Comparison of ENCODE assay signal across 12 cellular contexts in genomic region chr5:93891491-93892480, GRCh38.
DNase-seq lines count a peak whose midpoint lies in the region; ATAC-seq and TF ChIP-seq lines count a peak whose summit lies in the region.
"Had no signal": no experiment of that assay in that cellular context is flagged by ENCODE, and none has a peak within 500 bp of the region (broad histone marks: within the 10 kb centered on the region; RNA-seq: fewer than 3 reads in every experiment).

No MANE protein-coding gene starts in this region.

- H2AFZ ChIP-seq in IMR-90 (replicated peaks; ENCODE audit: low read length, poor library complexity) = no peak overlapping the region
- H2AFZ ChIP-seq in SK-N-SH (ENCODE audit: low read depth) = no peak overlapping the region

- H3K56ac ChIP-seq in IMR-90 (ENCODE audit: extremely low read depth, insufficient read depth, low read length) = no peak overlapping the region

- no peaks in the 10 kb centered on the region for H3K36me3 Mint-ChIP-seq in nephron progenitor cell (ENCODE audit: low read depth)

- no peaks in the 10 kb centered on the region; a peak in 1 of 4 replicates for H3K79me1 ChIP-seq in IMR-90 (ENCODE audit: low read depth in 1 of 2, low read length in 2 of 2)

- no peaks in the 10 kb centered on the region for H3K9me3 Mint-ChIP-seq in nephron progenitor cell

- H3K27ac Mint-ChIP-seq in nephron progenitor cell = peak overlapping the region; percentile 95

- no peaks in the 10 kb centered on the region for H3K4me1 ChIP-seq in IMR-90 (ENCODE audit: control insufficient read depth, insufficient read depth, low read length)
- H3K4me1 ChIP-seq in SK-N-SH (ENCODE audit: control insufficient read depth in 1 of 2, insufficient read depth in 2 of 2, low read depth in 1 of 2, low read length in 1 of 2) = peaks cover 0 to 22% of the 10 kb centered on the region in 2 experiments; a peak in 2 of 4 replicates
- H3K4me1 ChIP-seq: BLaER1, right atrium auricular region had no signal

- H3K4me2 ChIP-seq in IMR-90 (ENCODE audit: low read depth, low read length) (no peak overlapping the region), SK-N-SH (no peak overlapping the region)
- H3K4me2 ChIP-seq: BLaER1 had no signal

- no peaks in the 10 kb centered on the region for H3K9me2 ChIP-seq in SK-N-SH

- no peaks in the 10 kb centered on the region for H3K9me1 ChIP-seq in IMR-90 (ENCODE audit: insufficient read depth, low read length)

- no peak for DNase-seq in IMR-90
- DNase-seq in NCI-H2029 (lab: John Stamatoyannopoulos, UW) = peak; percentile 91
- no peak for DNase-seq in SK-N-SH
- DNase-seq in nephron progenitor cell = no peak
- DNase-seq in stimulated activated CD8-positive, alpha-beta memory T cell treated with anti-CD3 and anti-CD28 coated beads, Interleukin-4, amount 100 ng/mL, for 48 hours = no peak
- no peak for DNase-seq in HUDEP-2 (lab: John Stamatoyannopoulos, UW; ENCODE audit: unreplicated experiment in 76 of 76)
- DNase-seq in activated T-cell treated with anti-CD3 and anti-CD28 coated beads for 4 hours = no peak
- DNase-seq in C1 segment of cervical spinal cord (lab: John Stamatoyannopoulos, UW) = no peak
- DNase-seq: activated T-cell treated with anti-CD3 and anti-CD28 coated beads, Interleukin-2, amount 50 U/mL, for 1 hour; GDM1 had no signal

- H2AK9ac ChIP-seq in IMR-90 (replicated peaks; ENCODE audit: low read depth, low read length, poor library complexity) = no peak overlapping the region

- H3K18ac ChIP-seq in IMR-90 (ENCODE audit: low read depth, low read length) = no peak overlapping the region

- no peak for TF ChIP-seq POLR2A in IMR-90 (IDR thresholded peaks at IDR 0.05; ENCODE audit: low read depth, low read length)

- H3K4me3 ChIP-seq in IMR-90 (ENCODE audit: insufficient read depth, low read depth, low read length) (no peak overlapping the region), SK-N-SH (ENCODE audit: low read depth in 2 of 2, low read length in 1 of 2) (no peak overlapping the region)
- H3K4me3 ChIP-seq: BLaER1, right atrium auricular region had no signal

- H3K9ac ChIP-seq in IMR-90 (ENCODE audit: low read depth, low read length) (no peak overlapping the region), SK-N-SH (no peak overlapping the region)
- H3K9ac ChIP-seq: BLaER1 had no signal

- H3K27me3 ChIP-seq in IMR-90 (ENCODE audit: control insufficient read depth, insufficient read depth, low read length) (no peaks in the 10 kb centered on the region), SK-N-SH (ENCODE audit: insufficient read depth) (no peaks in the 10 kb centered on the region)
- H3K27me3 ChIP-seq: BLaER1, right atrium auricular region had no signal

- no peak overlapping the region for H3K4me3 Mint-ChIP-seq in nephron progenitor cell

- no peak overlapping the region for H3K23ac ChIP-seq in IMR-90 (ENCODE audit: low read depth, low read length)

- TF ChIP-seq RAD21 in IMR-90 (IDR thresholded peaks at IDR 0.05; ENCODE audit: low read length) = no peak
- TF ChIP-seq RAD21 in SK-N-SH (IDR thresholded peaks at IDR 0.05; ENCODE audit: low read length) = no peak

- no peak overlapping the region for H3K4ac ChIP-seq in IMR-90 (ENCODE audit: low read depth, low read length)

- POLR2A ChIA-PET in IMR-90 (lab: Charles Lee; ENCODE audit: unreplicated experiment) (no interaction called here), SK-N-SH (lab: Yijun Ruan, JAX) (no interaction called here)

- in situ Hi-C loops in IMR-90 (cut with MboI; ENCODE audit: low sequenced_read_pairs) = no loop called here

- H4K20me1 ChIP-seq in IMR-90 (ENCODE audit: insufficient read depth, low read length) = no peaks in the 10 kb centered on the region
- no peaks in the 10 kb centered on the region for H4K20me1 ChIP-seq in SK-N-SH (ENCODE audit: insufficient read depth)
- H4K20me1 ChIP-seq: BLaER1 had no signal

- no peak overlapping the region for H4K5ac ChIP-seq in IMR-90 (ENCODE audit: low read depth, low read length)

- no peak overlapping the region for H3K14ac ChIP-seq in IMR-90 (replicated peaks; ENCODE audit: low read depth, low read length)

- no peaks in the 10 kb centered on the region for H3K27me3 Mint-ChIP-seq in nephron progenitor cell (ENCODE audit: low read depth, poor library complexity)

- H3K9me3 ChIP-seq in IMR-90 (ENCODE audit: control insufficient read depth, insufficient read depth, low read length) (no peaks in the 10 kb centered on the region), SK-N-SH (no peaks in the 10 kb centered on the region)
- H3K9me3 ChIP-seq: BLaER1, right atrium auricular region had no signal

- H2BK120ac ChIP-seq in IMR-90 (ENCODE audit: low read depth, low read length) = no peak overlapping the region

- H3K36me3 ChIP-seq in IMR-90 (ENCODE audit: control insufficient read depth, insufficient read depth, low read length) (no peaks in the 10 kb centered on the region), SK-N-SH (replicated peaks in 1 of 2; ENCODE audit: control insufficient read depth in 1 of 2, insufficient read depth in 2 of 2, low read length in 1 of 2) (no peaks in the 10 kb centered on the region)
- H3K36me3 ChIP-seq: BLaER1, right atrium auricular region had no signal

- whole genome bisulfite sequencing in IMR-90 (ENCODE audit: extremely low coverage in 2 of 2, insufficient read length in 1 of 2), 2 experiments = no CpG with 5 or more reads among the region's 4 CpGs
- 72% methylated on average over 4 of the region's 4 CpGs for WGBS in SK-N-SH (ENCODE audit: low lambda C conversion rate)

- H3K27ac ChIP-seq in IMR-90 (ENCODE audit: insufficient read depth, low read length) = no peak overlapping the region
- peak overlapping the region in 1 of 2 experiments; percentile 63; a peak in 2 of 4 replicates for H3K27ac ChIP-seq in SK-N-SH (ENCODE audit: low read depth in 2 of 2, low read length in 1 of 2)
- H3K27ac ChIP-seq: BLaER1, right atrium auricular region had no signal

- no peaks in the 10 kb centered on the region for H3K79me2 ChIP-seq in SK-N-SH (ENCODE audit: insufficient read depth)

- H4K91ac ChIP-seq in IMR-90 (ENCODE audit: insufficient read depth, low read depth, low read length) = no peak overlapping the region

- H2BK15ac ChIP-seq in IMR-90 (ENCODE audit: low read depth, low read length) = no peak overlapping the region

- no peaks in the 10 kb centered on the region for H3F3A ChIP-seq in SK-N-SH (replicated peaks; ENCODE audit: insufficient read depth)

- dilution Hi-C loops in IMR-90 (cut with HindIII; ENCODE audit: low sequenced_read_pairs, unreplicated experiment) = no loop called here

- TF ChIP-seq CTCF in IMR-90 (conservative IDR thresholded peaks at IDR 0.05; ENCODE audit: low read depth, low read length) (no peak), SK-N-SH (IDR thresholded peaks at IDR 0.05) (no peak), nephron progenitor cell (IDR thresholded peaks at IDR 0.05) (no peak)

- peaks cover 62% of the 10 kb centered on the region for H3K4me1 Mint-ChIP-seq in nephron progenitor cell

- H2BK5ac ChIP-seq in IMR-90 (ENCODE audit: low read depth, low read length, poor library complexity, severe bottlenecking) = no peak overlapping the region

- no peak for TF ChIP-seq EP300 in SK-N-SH (IDR thresholded peaks at IDR 0.05; ENCODE audit: borderline replicate concordance in 1 of 2, low read depth in 1 of 2, low read length in 1 of 2)

- H2AK5ac ChIP-seq in IMR-90 (ENCODE audit: low read depth, low read length) = no peak overlapping the region

- intact Hi-C loops in IMR-90 (cut with micrococcal nuclease) = loop anchor here (5.0 kb wide), 2 partner anchors 84 to 284 kb away; no protein-coding TSS in a partner anchor

- no TSS peak for BruUV-seq in IMR-90 (replicated peaks; lab: Mats Ljungman, UMichigan)

- H4K8ac ChIP-seq in IMR-90 (ENCODE audit: low read depth in 2 of 2, low read length in 2 of 2) = no peak overlapping the region

- ATAC-seq in IMR-90 (ENCODE audit: low read depth) = peak; percentile 29; the same call in 1 of the 2 replicates

- CTCF ChIA-PET in IMR-90 (lab: Yijun Ruan, JAX) (no interaction called here), SK-N-SH (lab: Yijun Ruan, JAX) (interaction anchor here (0.6 to 1.2 kb wide), 3 partner anchors 91 to 633 kb away, joined by 3 to 5 read pairs (median 3); no protein-coding TSS in a partner anchor)

- H2BK20ac ChIP-seq in IMR-90 (ENCODE audit: low read depth, low read length) = no peak overlapping the region

TF ChIP-seq in IMR-90, 13 proteins besides CTCF, POLR2A, EP300 and RAD21 (continues in another document):
- TF ChIP-seq MAFK (IDR thresholded peaks at IDR 0.05; ENCODE audit: low read depth, low read length) (no peak), MXI1 (IDR thresholded peaks at IDR 0.05; ENCODE audit: borderline replicate concordance, low read depth, low read length) (no peak), NFE2L2 (IDR thresholded peaks at IDR 0.05; ENCODE audit: low read depth, low read length) (no peak), FOS (IDR thresholded peaks at IDR 0.05; ENCODE audit: low read depth, low read length) (no peak), CEBPB (IDR thresholded peaks at IDR 0.05; ENCODE audit: low read depth, low read length) (no peak)
- TF ChIP-seq, protein P1, sequence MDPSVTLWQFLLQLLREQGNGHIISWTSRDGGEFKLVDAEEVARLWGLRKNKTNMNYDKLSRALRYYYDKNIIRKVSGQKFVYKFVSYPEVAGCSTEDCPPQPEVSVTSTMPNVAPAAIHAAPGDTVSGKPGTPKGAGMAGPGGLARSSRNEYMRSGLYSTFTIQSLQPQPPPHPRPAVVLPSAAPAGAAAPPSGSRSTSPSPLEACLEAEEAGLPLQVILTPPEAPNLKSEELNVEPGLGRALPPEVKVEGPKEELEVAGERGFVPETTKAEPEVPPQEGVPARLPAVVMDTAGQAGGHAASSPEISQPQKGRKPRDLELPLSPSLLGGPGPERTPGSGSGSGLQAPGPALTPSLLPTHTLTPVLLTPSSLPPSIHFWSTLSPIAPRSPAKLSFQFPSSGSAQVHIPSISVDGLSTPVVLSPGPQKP (IDR thresholded peaks at IDR 0.05; ENCODE audit: borderline replicate concordance, low read depth, low read length) = no peak

TF ChIP-seq in SK-N-SH, 30 proteins besides CTCF, POLR2A, EP300 and RAD21 (continues in another document):
- TF ChIP-seq, protein P2, sequence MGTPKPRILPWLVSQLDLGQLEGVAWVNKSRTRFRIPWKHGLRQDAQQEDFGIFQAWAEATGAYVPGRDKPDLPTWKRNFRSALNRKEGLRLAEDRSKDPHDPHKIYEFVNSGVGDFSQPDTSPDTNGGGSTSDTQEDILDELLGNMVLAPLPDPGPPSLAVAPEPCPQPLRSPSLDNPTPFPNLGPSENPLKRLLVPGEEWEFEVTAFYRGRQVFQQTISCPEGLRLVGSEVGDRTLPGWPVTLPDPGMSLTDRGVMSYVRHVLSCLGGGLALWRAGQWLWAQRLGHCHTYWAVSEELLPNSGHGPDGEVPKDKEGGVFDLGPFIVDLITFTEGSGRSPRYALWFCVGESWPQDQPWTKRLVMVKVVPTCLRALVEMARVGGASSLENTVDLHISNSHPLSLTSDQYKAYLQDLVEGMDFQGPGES (IDR thresholded peaks at IDR 0.05; ENCODE audit: low read depth, low read length) = no peak
